Comparison of ENCODE assay signal across 26 cellular contexts in the genomic region with DNA sequence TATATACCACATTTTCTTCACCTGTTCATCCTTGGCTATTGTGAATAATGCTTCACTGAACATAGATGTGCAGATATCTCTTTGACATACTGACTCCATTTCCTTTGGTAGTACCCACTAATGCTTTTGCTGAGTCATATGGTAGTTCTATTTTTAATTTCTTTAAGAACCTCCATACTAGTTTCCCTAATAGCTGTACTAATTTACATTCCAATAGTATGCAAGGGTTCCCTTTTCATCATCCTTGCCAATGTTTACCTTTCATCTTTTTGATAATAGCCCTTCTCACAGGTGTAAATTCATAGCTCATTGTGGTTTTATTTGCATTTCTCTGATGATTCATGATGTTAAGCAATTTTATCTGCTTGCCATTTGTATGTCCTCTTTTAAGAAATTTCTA.
DNase-seq lines count a peak whose midpoint lies in the region; ATAC-seq, FAIRE-seq and TF ChIP-seq lines count a peak whose summit lies in the region.
"Had no signal": no experiment of that assay in that cellular context is flagged by ENCODE, and none has a peak within 500 bp of the region (broad histone marks: within the 10 kb centered on the region; RNA-seq: fewer than 3 reads in every experiment).

No MANE protein-coding gene starts in this region.

- H3K9me3 ChIP-seq in A549 (no peaks in the 10 kb centered on the region), tibial nerve (no peaks in the 10 kb centered on the region)
- H3K9me3 ChIP-seq: left ventricle myocardium inferior, uterus had no signal

- CTCF ChIA-PET in A549 (lab: Yijun Ruan, JAX), result no interaction called here

- H3K4me3 ChIP-seq in A549 (no peak overlapping the region), tibial nerve (no peak overlapping the region)
- H3K4me3 ChIP-seq: left ventricle myocardium inferior, SK-N-MC, uterus had no signal

- ATAC-seq in A549 (no peak), GM21390 (IDR thresholded peaks at IDR 0.05; ENCODE audit: unreplicated experiment) (peak; percentile 54), left colon (no peak)
- ATAC-seq: effector memory CD8-positive, alpha-beta T cell had no signal

- POLR2A ChIA-PET in A549 (lab: Yijun Ruan, JAX), result no interaction called here

- H3K27me3 ChIP-seq in tibial nerve, result no peaks in the 10 kb centered on the region
- H3K27me3 ChIP-seq: uterus had no signal

- H3K27ac ChIP-seq in A549, result no peak overlapping the region
- H3K27ac ChIP-seq in tibial nerve, result no peak overlapping the region
- H3K27ac ChIP-seq: left ventricle myocardium inferior, SK-N-MC, uterus had no signal

- H3K4me2 ChIP-seq in A549, result no peak overlapping the region

- H3K36me3 ChIP-seq in tibial nerve, result no peaks in the 10 kb centered on the region
- H3K36me3 ChIP-seq: left ventricle myocardium inferior, uterus had no signal

- TF ChIP-seq POLR2A in A549 (IDR thresholded peaks at IDR 0.05; ENCODE audit: low read length), result no peak
- TF ChIP-seq POLR2A in tibial nerve (IDR thresholded peaks at IDR 0.05), result no peak

- TF ChIP-seq CTCF in A549 (IDR thresholded peaks at IDR 0.05), result no peak
- no peak for TF ChIP-seq CTCF in tibial nerve (IDR thresholded peaks at IDR 0.05)

- DNase-seq in A549 (ENCODE audit: low read depth in 1 of 2, low spot score in 1 of 2) (no peak), NCI-H1048 (lab: John Stamatoyannopoulos, UW) (peak; percentile 29), NCI-H774 (lab: John Stamatoyannopoulos, UW) (peak; percentile 8), left colon (no peak), tibial nerve (ENCODE audit: low spot score in 2 of 2) (no peak), OCI-M1 (lab: John Stamatoyannopoulos, UW) (no peak)
- no peak for DNase-seq in stimulated activated CD4-positive, alpha-beta T cell treated with anti-CD3 and anti-CD28 coated beads, Interleukin-2, amount 100 ng/mL, for 48 hours
- DNase-seq: activated B cell treated with CpG ODN at 0.5 μM for 24 hours; activated CD4-positive, alpha-beta T cell treated with anti-CD3 and anti-CD28 coated beads, Interleukin-2, amount 50 U/mL, for 4 hours; activated CD8-positive, alpha-beta memory T cell treated with anti-CD3 and anti-CD28 coated beads, Interleukin-2, amount 50 U/mL, for 4 hours; activated naive CD4-positive, alpha-beta T cell treated with anti-CD3 and anti-CD28 coated beads for 36 hours; AML-193; CD4-positive, CD25-positive, alpha-beta regulatory T cell; effector memory CD8-positive, alpha-beta T cell; glutamatergic neuron; H9; left ventricle myocardium inferior; mesenchymal stem cell; NCI-H1105 treated with DMSO at 0.1 percent for 48 hours; NCI-H345; stimulated activated naive CD4-positive, alpha-beta T cell; uterus had no signal

- no peak for FAIRE-seq in A549 (lab: Jason Lieb, UNC)
- FAIRE-seq: GM19239, islet of Langerhans had no signal

- no peak for TF ChIP-seq RAD21 in A549 (conservative IDR thresholded peaks at IDR 0.05 in 1 of 2, IDR thresholded peaks at IDR 0.05 in 1 of 2)

- intact Hi-C loops in left colon (cut with DNase I, micrococcal nuclease), result no loop called here

- TF ChIP-seq EP300 in A549 (IDR thresholded peaks at IDR 0.05) (no peak), tibial nerve (IDR thresholded peaks at IDR 0.05) (no peak)

- H3K4me1 ChIP-seq in A549 (no peaks in the 10 kb centered on the region), tibial nerve (no peaks in the 10 kb centered on the region)
- H3K4me1 ChIP-seq: left ventricle myocardium inferior, uterus had no signal

TF ChIP-seq in A549, 52 proteins besides CTCF, POLR2A, EP300 and RAD21:
- TF ChIP-seq, protein P1, sequence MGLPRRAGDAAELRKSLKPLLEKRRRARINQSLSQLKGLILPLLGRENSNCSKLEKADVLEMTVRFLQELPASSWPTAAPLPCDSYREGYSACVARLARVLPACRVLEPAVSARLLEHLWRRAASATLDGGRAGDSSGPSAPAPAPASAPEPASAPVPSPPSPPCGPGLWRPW (IDR thresholded peaks at IDR 0.05), result no peak
- TF ChIP-seq MAFK (IDR thresholded peaks at IDR 0.05; ENCODE audit: partially characterized antibody), result peak; percentile 12
TF ChIP-seq in A549: peak in this region for 1.

Comparison
In these comparisons a context has a peak if more than half of its experiments do, and no peak if none do; other contexts are left out.
1. DNase-seq: peak in NCI-H1048 (single experiment) and NCI-H774 (single experiment); none in A549 (0 of 2), stimulated activated CD4-positive, alpha-beta T cell treated with anti-CD3 and anti-CD28 coated beads, Interleukin-2, amount 100 ng/mL, for 48 hours (0 of 2), left colon (0 of 2), tibial nerve (0 of 2) and OCI-M1 (single experiment).